In genomic region chr1:183368213-183369108, GRCh38 we compare ENCODE assay signal across 1 cellular context.
TF ChIP-seq lines count a peak whose summit lies in the region.

No MANE protein-coding gene starts in this region.

TF ChIP-seq in GM23338, 12 proteins besides CTCF, POLR2A, EP300 and RAD21:
- TF ChIP-seq ZNF331 (CRISPR knock-in tag; IDR thresholded peaks at IDR 0.05; ENCODE audit: low read depth) (no peak), ZNF462 (CRISPR knock-in tag; IDR thresholded peaks at IDR 0.05) (no peak), POLR2AphosphoS5 (IDR thresholded peaks at IDR 0.05; ENCODE audit: low read depth) (no peak), EZH2phosphoT487 (IDR thresholded peaks at IDR 0.05; ENCODE audit: unreplicated experiment) (no peak), CREB1 (CRISPR knock-in tag; IDR thresholded peaks at IDR 0.05; ENCODE audit: low read depth) (no peak), STAT1 (IDR thresholded peaks at IDR 0.05; ENCODE audit: unreplicated experiment) (no peak), REST (IDR thresholded peaks at IDR 0.05; ENCODE audit: unreplicated experiment) (no peak), ZNF114 (CRISPR knock-in tag; IDR thresholded peaks at IDR 0.05) (no peak), EZH2 (IDR thresholded peaks at IDR 0.05; ENCODE audit: low read depth, unreplicated experiment) (no peak), NANOG (IDR thresholded peaks at IDR 0.05; ENCODE audit: borderline replicate concordance) (no peak), JUNB (IDR thresholded peaks at IDR 0.05; ENCODE audit: unreplicated experiment) (no peak)
- TF ChIP-seq, protein P1, sequence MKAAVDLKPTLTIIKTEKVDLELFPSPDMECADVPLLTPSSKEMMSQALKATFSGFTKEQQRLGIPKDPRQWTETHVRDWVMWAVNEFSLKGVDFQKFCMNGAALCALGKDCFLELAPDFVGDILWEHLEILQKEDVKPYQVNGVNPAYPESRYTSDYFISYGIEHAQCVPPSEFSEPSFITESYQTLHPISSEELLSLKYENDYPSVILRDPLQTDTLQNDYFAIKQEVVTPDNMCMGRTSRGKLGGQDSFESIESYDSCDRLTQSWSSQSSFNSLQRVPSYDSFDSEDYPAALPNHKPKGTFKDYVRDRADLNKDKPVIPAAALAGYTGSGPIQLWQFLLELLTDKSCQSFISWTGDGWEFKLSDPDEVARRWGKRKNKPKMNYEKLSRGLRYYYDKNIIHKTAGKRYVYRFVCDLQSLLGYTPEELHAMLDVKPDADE (IDR thresholded peaks at IDR 0.05): no peak
